In genomic region chr1:33126411-33127000, GRCh38 we compare ENCODE assay signal across 8 cellular contexts. TPM values are rescaled to one million over a fixed set of nuclear protein-coding genes. Genes with fewer than 3 reads are reported as not detected.
DNase-seq lines count a peak whose midpoint lies in the region; ATAC-seq, FAIRE-seq and TF ChIP-seq lines count a peak whose summit lies in the region.

No MANE protein-coding gene starts in this region.

- ATAC-seq in Panc1 (no peak), pancreas (no peak), GM21723 (IDR thresholded peaks at IDR 0.05; ENCODE audit: unreplicated experiment) (no peak)

- no peaks in the 10 kb centered on the region for H3K27me3 ChIP-seq in CD8-positive, alpha-beta memory T cell (ENCODE audit: insufficient read depth, low read length, poor library complexity, severe bottlenecking)
- H3K27me3 ChIP-seq in Panc1 (ENCODE audit: control insufficient read depth, insufficient read depth, low read length) (no peaks in the 10 kb centered on the region), pancreas (no peaks in the 10 kb centered on the region)

- peak overlapping the region; percentile 92 to 98 (median 96) for H3K27ac Mint-ChIP-seq in CD8-positive, alpha-beta memory T cell

- intact Hi-C loops in Panc1 (cut with micrococcal nuclease; ENCODE audit: unreplicated experiment) (no loop called here), pancreas (cut with DNase I) (no loop called here)

- H3K4me3 Mint-ChIP-seq in CD8-positive, alpha-beta memory T cell = peak overlapping the region; percentile 89 to 97 (median 95)

- peak overlapping the region; percentile 94 for H3K4me3 ChIP-seq in CD8-positive, alpha-beta memory T cell (ENCODE audit: low read length)
- H3K4me3 ChIP-seq in Panc1 (ENCODE audit: low read depth in 2 of 2, low read length in 2 of 2) (peak overlapping the region; percentile 87 to 96), pancreas (peak overlapping the region; percentile 21 to 80 (median 53))

- FAIRE-seq in pancreas (lab: Jason Lieb, UNC) = no peak

- no peak for DNase-seq in CD8-positive, alpha-beta memory T cell
- DNase-seq in Panc1 (ENCODE audit: low read depth, low spot score) (no peak), epithelial cell of prostate (ENCODE audit: low read depth, low spot score) (no peak), pancreas (peak in 1 of 6 donors; percentile 25), NCI-H748 (lab: John Stamatoyannopoulos, UW; ENCODE audit: unreplicated experiment) (no peak), superior temporal gyrus (ENCODE audit: extremely low spot score) (no peak)
- DNase-seq in activated CD4-positive, alpha-beta T cell treated with anti-CD3 and anti-CD28 coated beads, Interleukin-2, amount 50 U/mL, for 4 hours = no peak

- CTCF ChIA-PET in CD8-positive, alpha-beta memory T cell (lab: Charles Lee) = interaction anchor here (1.0 to 2.5 kb wide), 28 partner anchors 9 to 345 kb away, joined by 3 to 23 read pairs (median 5); partner anchors contain the start of genes AZIN2 and TRIM62
- CTCF ChIA-PET in Panc1 (lab: Charles Lee) = interaction anchor here (0.8 to 1.7 kb wide), 5 partner anchors 11 to 169 kb away, joined by 3 to 8 read pairs (median 4); partner anchors contain the start of gene TRIM62

- peaks cover 52 to 59% (median 55%) of the 10 kb centered on the region in 3 donors for H3K4me1 Mint-ChIP-seq in CD8-positive, alpha-beta memory T cell

- 17% methylated on average over 9 of the region's 9 CpGs for WGBS in pancreas, 2 donors

- peaks cover 0 to 2% (median 0%) of the 10 kb centered on the region in 5 donors for H3K9me3 Mint-ChIP-seq in CD8-positive, alpha-beta memory T cell

- TSS peak; percentile 92 for BruUV-seq in Panc1 (replicated peaks; lab: Mats Ljungman, UMichigan)

- H3K36me3 ChIP-seq in CD8-positive, alpha-beta memory T cell (ENCODE audit: insufficient read depth, low read length) = no peaks in the 10 kb centered on the region
- peaks cover 2% of the 10 kb centered on the region; the same call in 1 of the 2 replicates for H3K36me3 ChIP-seq in Panc1 (ENCODE audit: control insufficient read depth, insufficient read depth, low read length)
- H3K36me3 ChIP-seq in pancreas = no peaks in the 10 kb centered on the region

- H3K4me1 ChIP-seq in CD8-positive, alpha-beta memory T cell (ENCODE audit: insufficient read depth, low read length) = peaks cover 39% of the 10 kb centered on the region
- H3K4me1 ChIP-seq in Panc1 (ENCODE audit: control insufficient read depth, insufficient read depth, low read length) (peaks cover 11% of the 10 kb centered on the region; the same call in 1 of the 2 replicates), pancreas (peaks cover 6 to 14% (median 12%) of the 10 kb centered on the region in 3 donors)

- in situ Hi-C loops in Panc1 (cut with HindIII; ENCODE audit: low pct_unique_long_range_greater_than_20kb, low sequenced_read_pairs) = no loop called here

- H3K27ac ChIP-seq in CD8-positive, alpha-beta memory T cell (ENCODE audit: low read depth, low read length) = peak overlapping the region; percentile 78
- H3K27ac ChIP-seq in Panc1 (ENCODE audit: low read length) (peak overlapping the region; percentile 99), epithelial cell of prostate (peak overlapping the region; percentile 63), pancreas (peak overlapping the region; percentile 42 to 87 (median 66))

- H3K9me3 ChIP-seq in CD8-positive, alpha-beta memory T cell (ENCODE audit: low read length) = no peaks in the 10 kb centered on the region
- H3K9me3 ChIP-seq in Panc1 (ENCODE audit: control insufficient read depth, insufficient read depth, low read depth, low read length) = no peaks in the 10 kb centered on the region
- H3K9me3 ChIP-seq in pancreas = no peaks in the 10 kb centered on the region

- peaks cover 2 to 10% (median 3%) of the 10 kb centered on the region in 3 donors for H3K36me3 Mint-ChIP-seq in CD8-positive, alpha-beta memory T cell

- TF ChIP-seq CTCF in Panc1 (IDR thresholded peaks at IDR 0.05) (no peak), pancreas (IDR thresholded peaks at IDR 0.05) (no peak)

- H3K27me3 Mint-ChIP-seq in CD8-positive, alpha-beta memory T cell = peaks cover 0 to 2% of the 10 kb centered on the region in 2 donors

- POLR2A ChIA-PET in CD8-positive, alpha-beta memory T cell (lab: Charles Lee) = interaction anchor here (0.8 to 2.9 kb wide), 11 partner anchors 11 to 476 kb away, joined by 3 to 40 read pairs (median 5); partner anchors contain the start of genes AZIN2, RBBP4, RNF19B and TRIM62
- POLR2A ChIA-PET in Panc1 (lab: Charles Lee) = no interaction called here

RNA-seq across cellular contexts. Expression of gene AZIN2, which starts 45.6 kb away (rescaled TPM):
- total RNA-seq in CD8-positive, alpha-beta memory T cell = 1 to 10 TPM; 2.1 to 2.5 TPM
- 4.9 TPM for polyA plus RNA-seq in CD8-positive, alpha-beta memory T cell
- 2.4 TPM for total RNA-seq in Panc1 (2021; ENCODE audit: unreplicated experiment)
- polyA plus RNA-seq in Panc1 (2012; ENCODE audit: insufficient read length) = 1.9 TPM
- total RNA-seq in pancreas = 1 to 10 TPM; 1.2 to 3.8 (median 2.1) TPM
- 1 to 10 TPM; 2.4 to 5.0 TPM for polyA plus RNA-seq in pancreas

RNA-seq across cellular contexts. Expression of gene TRIM62, which starts 55.3 kb away (rescaled TPM):
- total RNA-seq in CD8-positive, alpha-beta memory T cell = 1 to 10 TPM; 5.0 to 5.5 TPM
- polyA plus RNA-seq in CD8-positive, alpha-beta memory T cell = 7.0 TPM
- total RNA-seq in Panc1 (2021; ENCODE audit: unreplicated experiment) = 7.4 TPM
- 9.5 TPM for polyA plus RNA-seq in Panc1 (2012; ENCODE audit: insufficient read length)
- 1 to 10 TPM; 1.6 to 3.5 (median 2.6) TPM for total RNA-seq in pancreas
- 1 to 10 TPM; 3.1 to 4.3 TPM for polyA plus RNA-seq in pancreas
